In genomic region chr7:99030145-99030856, GRCh38 we compare ENCODE assay signal across 12 cellular contexts.
A peak's percentile ranks its signal among the peaks of the same experiment; 100 is the strongest.
DNase-seq lines count a peak whose midpoint lies in the region; ATAC-seq and TF ChIP-seq lines count a peak whose summit lies in the region.
"Had no signal": no experiment of that assay in that cellular context is flagged by ENCODE, and none has a peak within 500 bp of the region (broad histone marks: within the 10 kb centered on the region; RNA-seq: fewer than 3 reads in every experiment).

No MANE protein-coding gene starts in this region.

- H3K27me3 ChIP-seq in adrenal gland, result no peaks in the 10 kb centered on the region
- no peaks in the 10 kb centered on the region for H3K27me3 ChIP-seq in left ventricle myocardium inferior (ENCODE audit: low read depth)
- H3K27me3 ChIP-seq in spleen (replicated peaks in 1 of 7), result no peaks in the 10 kb centered on the region
- H3K27me3 ChIP-seq: neutrophil had no signal

- H3K4me3 ChIP-seq in adrenal gland (no peak overlapping the region), left ventricle myocardium inferior (no peak overlapping the region), spleen (no peak overlapping the region)

- intact Hi-C loops in adrenal gland (cut with DNase I), result no loop called here
- intact Hi-C loops in left ventricle myocardium inferior (cut with micrococcal nuclease), result no loop called here
- intact Hi-C loops in spleen (cut with DNase I; ENCODE audit: low total_unique reads), result no loop called here

- ATAC-seq in HG03439 (IDR thresholded peaks at IDR 0.05; ENCODE audit: unreplicated experiment), result no peak

- DNase-seq in HuH-7 (ENCODE audit: low spot score) (peak; percentile 55), adrenal gland (peak in 3 of 7 donors; percentile 24 to 54 (median 27)), left ventricle myocardium inferior (no peak), spleen (no peak), Ammon's horn (ENCODE audit: low spot score) (no peak)
- DNase-seq in effector CD4-positive, alpha-beta T cell, result no peak
- no peak for DNase-seq in NK-92 treated with Interleukin-12 subunit alpha and Interleukin-12 subunit beta, amount 100 ng/mL, for 24 hours (lab: John Stamatoyannopoulos, UW)
- DNase-seq: activated T-cell treated with anti-CD3 and anti-CD28 coated beads, Interleukin-2, amount 50 U/mL, for 1 hour; H7; stimulated activated CD4-positive, alpha-beta T cell treated with anti-CD3 and anti-CD28 coated beads, Interleukin-15, amount 100 ng/mL, for 24 hours had no signal

- peaks cover 6 to 27% of the 10 kb centered on the region in 2 donors for H3K4me1 ChIP-seq in adrenal gland (replicated peaks in 1 of 2)
- H3K4me1 ChIP-seq in left ventricle myocardium inferior, result peaks cover 33% of the 10 kb centered on the region
- peaks cover 0 to 6% (median 0%) of the 10 kb centered on the region in 6 donors for H3K4me1 ChIP-seq in spleen

- H3K9me3 ChIP-seq in adrenal gland (replicated peaks in 1 of 3) (no peaks in the 10 kb centered on the region), left ventricle myocardium inferior (replicated peaks) (peaks cover 8% of the 10 kb centered on the region), spleen (no peaks in the 10 kb centered on the region)
- H3K9me3 ChIP-seq: neutrophil had no signal

- H3K36me3 ChIP-seq in adrenal gland (replicated peaks in 1 of 2), result peaks cover 0 to 75% of the 10 kb centered on the region in 2 donors
- H3K36me3 ChIP-seq in left ventricle myocardium inferior, result peaks cover 81% of the 10 kb centered on the region
- H3K36me3 ChIP-seq in spleen, result peaks cover 7 to 89% (median 74%) of the 10 kb centered on the region in 6 donors

- H3K27ac ChIP-seq in adrenal gland (peak overlapping the region in 3 of 5 donors; percentile 39 to 80 (median 67)), left ventricle myocardium inferior (replicated peaks) (peak overlapping the region; percentile 82), spleen (peak overlapping the region in 5 of 8 donors; percentile 43 to 63 (median 54))
- H3K27ac ChIP-seq: neutrophil had no signal

- no peak for TF ChIP-seq CTCF in adrenal gland (IDR thresholded peaks at IDR 0.05)
- TF ChIP-seq CTCF in left ventricle myocardium inferior (IDR thresholded peaks at IDR 0.05; ENCODE audit: borderline replicate concordance), result no peak
- no peak for TF ChIP-seq CTCF in spleen (IDR thresholded peaks at IDR 0.05 in 8 of 11, conservative IDR thresholded peaks at IDR 0.05 in 3 of 11)

- no peak for TF ChIP-seq POLR2A in adrenal gland (IDR thresholded peaks at IDR 0.05)
- no peak for TF ChIP-seq POLR2A in spleen (IDR thresholded peaks at IDR 0.05)

- 68 to 72% (median 69%) methylated on average over 7 to 8 of the region's 8 CpGs for WGBS in adrenal gland, 4 donors
- 85 to 90% (median 87%) methylated on average over 8 of the region's 8 CpGs for WGBS in spleen, 5 donors
